In genomic region chr1:231363624-231364023, GRCh38 we compare ENCODE assay signal across 36 cellular contexts.
"Had no signal": no experiment of that assay in that cellular context is flagged by ENCODE, and none has a peak within 500 bp of the region (broad histone marks: within the 10 kb centered on the region; RNA-seq: fewer than 3 reads in every experiment).

No MANE protein-coding gene starts in this region.

- DNase-seq: activated CD4-positive, alpha-beta memory T cell treated with anti-CD3 and anti-CD28 coated beads for 36 hours; activated CD4-positive, alpha-beta T cell treated with anti-CD3 and anti-CD28 coated beads for 4 hours; activated CD4-positive, alpha-beta T cell treated with anti-CD3 and anti-CD28 coated beads, Interleukin-2, amount 50 U/mL, for 1 hour; activated CD4-positive, CD25-positive, alpha-beta regulatory T cell treated with anti-CD3 and anti-CD28 coated beads, Interleukin-2, amount 50 U/mL, for 72 hours; activated CD8-positive, alpha-beta memory T cell treated with anti-CD3 and anti-CD28 coated beads, Interleukin-2, amount 50 U/mL, for 4 hours; activated effector memory CD4-positive, alpha-beta T cell treated with anti-CD3 and anti-CD28 coated beads, Interleukin-2, amount 50 U/mL, for 16 hours; activated naive CD4-positive, alpha-beta T cell; activated naive CD4-positive, alpha-beta T cell treated with anti-CD3 and anti-CD28 coated beads, Interleukin-2, amount 50 U/mL, for 16 hours; activated naive CD8-positive, alpha-beta T cell treated with anti-CD3 and anti-CD28 coated beads for 36 hours; activated T-cell treated with anti-CD3 and anti-CD28 coated beads for 4 hours; activated T-cell treated with anti-CD3 and anti-CD28 coated beads, Interleukin-2, amount 50 U/mL, for 72 hours; amniotic stem cell; aorta; brain microvascular endothelial cell; central memory CD4-positive, alpha-beta T cell; Kasumi-1; KG1; MG63; NCI-H1048; NCI-H1436 treated with DMSO at 0.1 percent for 48 hours; NCI-H1694 treated with DMSO at 0.1 percent for 48 hours; NCI-H2029 treated with DMSO at 0.1 percent for 48 hours; NCI-H2107; NCI-H2171; NCI-H510A; NCI-H526; NCI-H748 treated with DMSO at 0.1 percent for 48 hours; NK-92 treated with Interleukin-12 subunit alpha and Interleukin-12 subunit beta, amount 100 ng/mL, for 24 hours; PC-3; Peyer's patch; RPMI8226; SIG-M5; SW 1271; T-helper 1 cell; T1000 had no signal

- H3K4me1 ChIP-seq: Peyer's patch had no signal

- H3K36me3 ChIP-seq: brain microvascular endothelial cell had no signal

- H3K27ac Mint-ChIP-seq: activated CD4-positive, alpha-beta memory T cell treated with anti-CD3 and anti-CD28 coated beads for 36 hours; activated naive CD8-positive, alpha-beta T cell treated with anti-CD3 and anti-CD28 coated beads for 36 hours; activated T-cell treated with anti-CD3 and anti-CD28 coated beads, Interleukin-2, amount 50 U/mL, for 72 hours; activated T-helper 17 cell treated with anti-CD3 and anti-CD28 coated beads, Interleukin-2, amount 50 U/mL, for 72 hours had no signal

- H3K9me3 Mint-ChIP-seq: activated CD4-positive, alpha-beta memory T cell treated with anti-CD3 and anti-CD28 coated beads for 36 hours; activated naive CD8-positive, alpha-beta T cell treated with anti-CD3 and anti-CD28 coated beads for 36 hours; activated T-cell treated with anti-CD3 and anti-CD28 coated beads, Interleukin-2, amount 50 U/mL, for 72 hours; activated T-helper 17 cell treated with anti-CD3 and anti-CD28 coated beads, Interleukin-2, amount 50 U/mL, for 72 hours had no signal

- H3K4me1 Mint-ChIP-seq: activated T-helper 17 cell treated with anti-CD3 and anti-CD28 coated beads, Interleukin-2, amount 50 U/mL, for 72 hours had no signal

- H3K27ac ChIP-seq: brain microvascular endothelial cell, Peyer's patch had no signal

- H3K9me3 ChIP-seq: MG63, Peyer's patch had no signal

- H3K27me3 ChIP-seq: brain microvascular endothelial cell, MG63, Peyer's patch had no signal

- H3K4me3 Mint-ChIP-seq: activated CD4-positive, alpha-beta memory T cell treated with anti-CD3 and anti-CD28 coated beads for 36 hours; activated naive CD8-positive, alpha-beta T cell treated with anti-CD3 and anti-CD28 coated beads for 36 hours; activated T-cell treated with anti-CD3 and anti-CD28 coated beads, Interleukin-2, amount 50 U/mL, for 72 hours; activated T-helper 17 cell treated with anti-CD3 and anti-CD28 coated beads, Interleukin-2, amount 50 U/mL, for 72 hours had no signal

- H3K27me3 Mint-ChIP-seq: activated CD4-positive, alpha-beta memory T cell treated with anti-CD3 and anti-CD28 coated beads for 36 hours; activated naive CD8-positive, alpha-beta T cell treated with anti-CD3 and anti-CD28 coated beads for 36 hours; activated T-helper 17 cell treated with anti-CD3 and anti-CD28 coated beads, Interleukin-2, amount 50 U/mL, for 72 hours had no signal

- ATAC-seq: activated T-cell treated with anti-CD3 and anti-CD28 coated beads, Interleukin-2, amount 50 U/mL, for 72 hours; activated T-helper 17 cell treated with anti-CD3 and anti-CD28 coated beads, Interleukin-2, amount 50 U/mL, for 72 hours; PC-3 had no signal

- H3K4me3 ChIP-seq: MG63, Peyer's patch had no signal
